In the genomic region with DNA sequence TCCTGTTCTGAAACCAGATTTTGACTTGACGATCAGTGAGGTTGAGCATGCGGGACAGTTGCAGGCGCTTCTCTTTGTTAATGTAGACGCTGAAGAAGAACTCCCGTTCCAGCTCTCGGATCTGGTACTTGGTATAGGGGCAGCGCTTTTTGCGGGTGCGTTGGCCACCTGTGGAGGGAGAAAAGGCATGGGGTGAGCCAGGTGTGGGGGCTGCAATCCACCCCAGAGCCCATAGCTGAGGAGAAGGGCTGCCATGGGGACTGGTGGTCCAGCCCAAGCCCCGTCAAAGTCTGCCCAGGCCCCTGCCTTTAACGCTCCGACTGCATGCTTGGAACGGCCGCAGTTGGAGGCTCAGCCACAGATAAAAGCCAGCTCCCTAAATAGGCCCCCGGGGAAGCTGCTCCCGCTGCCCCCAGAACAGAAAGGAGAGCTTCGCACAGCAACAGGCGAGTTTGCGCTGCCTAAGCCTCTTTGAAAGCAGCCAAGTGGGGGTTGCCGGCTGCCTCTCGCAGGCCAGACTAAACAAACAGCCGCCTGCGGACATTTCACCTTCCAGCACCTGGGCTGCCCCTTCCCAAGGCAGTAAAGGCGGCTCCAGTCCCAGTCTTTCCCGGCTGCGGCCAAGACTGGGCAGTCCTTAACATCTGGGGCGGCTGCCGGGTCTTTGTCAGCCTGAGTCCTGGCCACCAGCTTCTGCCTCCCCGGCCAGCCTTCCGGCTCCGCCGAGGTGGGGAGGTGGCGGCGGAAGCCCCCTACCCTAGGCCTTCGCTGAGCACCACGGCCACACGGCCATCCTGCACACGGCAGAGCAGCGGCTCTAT, we compare ENCODE assay signal across 10 cellular contexts. TPM values are rescaled to one million over a fixed set of nuclear protein-coding genes. Genes with fewer than 3 reads are reported as not detected.
DNase-seq lines count a peak whose midpoint lies in the region; TF ChIP-seq lines count a peak whose summit lies in the region.
"Had no signal": no experiment of that assay in that cellular context is flagged by ENCODE, and none has a peak within 500 bp of the region (broad histone marks: within the 10 kb centered on the region; RNA-seq: fewer than 3 reads in every experiment).

No MANE protein-coding gene starts in this region.

- peak overlapping the region; percentile 60 for H3K4me3 ChIP-seq in smooth muscle cell

- H3K9me3 ChIP-seq in smooth muscle cell (replicated peaks; ENCODE audit: low read depth): no peaks in the 10 kb centered on the region

- peaks cover 9% of the 10 kb centered on the region for H3F3A ChIP-seq in smooth muscle cell (ENCODE audit: low read depth)

- no peaks in the 10 kb centered on the region for H3K36me3 Mint-ChIP-seq in progenitor cell of endocrine pancreas (ENCODE audit: insufficient read depth)

- H3K4me3 Mint-ChIP-seq in progenitor cell of endocrine pancreas (ENCODE audit: low read depth): no peak overlapping the region

- no peaks in the 10 kb centered on the region for H3K27me3 ChIP-seq in smooth muscle cell (ENCODE audit: low read depth)

- TF ChIP-seq CTCF in smooth muscle cell (IDR thresholded peaks at IDR 0.05; ENCODE audit: borderline replicate concordance, insufficient read depth, poor library complexity, severe bottlenecking) (no peak), progenitor cell of endocrine pancreas (IDR thresholded peaks at IDR 0.05; ENCODE audit: unreplicated experiment) (no peak)

- peak; percentile 7 for DNase-seq in activated CD4-positive, alpha-beta T cell treated with anti-CD3 and anti-CD28 coated beads for 1 hour
- DNase-seq in activated CD4-positive, alpha-beta T cell treated with anti-CD3 and anti-CD28 coated beads for 4 hours: no peak
- peak; percentile 66 for DNase-seq in NCI-H748 (lab: John Stamatoyannopoulos, UW; ENCODE audit: unreplicated experiment)
- DNase-seq in iPS-NIHi11 (ENCODE audit: low spot score): peak; percentile 72
- DNase-seq in smooth muscle cell (lab: John Stamatoyannopoulos, UW; ENCODE audit: unreplicated experiment): no peak
- DNase-seq in SKM-1 (lab: John Stamatoyannopoulos, UW; ENCODE audit: unreplicated experiment): no peak
- no peak for DNase-seq in mucosa of gallbladder (ENCODE audit: low spot score)
- DNase-seq in progenitor cell of endocrine pancreas (ENCODE audit: low spot score, unreplicated experiment): no peak

- H3K9ac ChIP-seq in smooth muscle cell (ENCODE audit: low read depth): peak overlapping the region; percentile 69
- H3K9ac ChIP-seq: BLaER1 treated with 17β-estradiol and CSF1 and Interleukin-3, amounts not matched to agents 10 nM and 100 nM had no signal

- H3K4me2 ChIP-seq in smooth muscle cell: peak overlapping the region; percentile 89

- no peaks in the 10 kb centered on the region for H3K36me3 ChIP-seq in smooth muscle cell (ENCODE audit: low read depth)
- H3K36me3 ChIP-seq: BLaER1 treated with 17β-estradiol and CSF1 and Interleukin-3, amounts not matched to agents 10 nM and 100 nM had no signal

- H3K4me1 Mint-ChIP-seq in progenitor cell of endocrine pancreas (ENCODE audit: low read depth): peaks cover 9% of the 10 kb centered on the region

- H3K79me2 ChIP-seq in smooth muscle cell (ENCODE audit: low read depth): peaks cover 80% of the 10 kb centered on the region

- 4% methylated on average over 39 of the region's 39 CpGs for WGBS in smooth muscle cell (ENCODE audit: low lambda C conversion rate)

- H3K9me3 Mint-ChIP-seq in progenitor cell of endocrine pancreas (ENCODE audit: low read depth): no peaks in the 10 kb centered on the region

- peak overlapping the region; percentile 69 for H3K27ac ChIP-seq in smooth muscle cell (ENCODE audit: low read depth)
- H3K27ac ChIP-seq: BLaER1 treated with 17β-estradiol and CSF1 and Interleukin-3, amounts not matched to agents 10 nM and 100 nM had no signal

- H4K20me1 ChIP-seq in smooth muscle cell (ENCODE audit: low read depth): peaks cover 10% of the 10 kb centered on the region

- no peak overlapping the region for H3K27ac Mint-ChIP-seq in progenitor cell of endocrine pancreas

- peaks cover 12% of the 10 kb centered on the region for H3K4me1 ChIP-seq in smooth muscle cell (ENCODE audit: low read depth)

- peaks cover 99% of the 10 kb centered on the region for H3K27me3 Mint-ChIP-seq in progenitor cell of endocrine pancreas

- no peak overlapping the region for H2AFZ ChIP-seq in smooth muscle cell (ENCODE audit: low read depth)

RNA-seq across cellular contexts. Expression of gene HOXA11, which starts 2.0 kb away (rescaled TPM):
- total RNA-seq in smooth muscle cell (18.2 and 20.3 TPM in 2 replicates), mucosa of gallbladder (not detected), progenitor cell of endocrine pancreas (not detected in 2 replicates)
- polyA plus RNA-seq in smooth muscle cell: 25.2 and 27.7 TPM in 2 replicates
- total RNA-seq: activated CD8-positive, alpha-beta memory T cell treated with anti-CD3 and anti-CD28 coated beads for 36 hours had no signal

RNA-seq across cellular contexts. Expression of gene HOXA10, which starts 9.0 kb away (rescaled TPM):
- 35.7 and 53.6 TPM in 2 replicates for total RNA-seq in smooth muscle cell
- polyA plus RNA-seq in smooth muscle cell: 37.6 and 39.4 TPM in 2 replicates
- 0.12 TPM for total RNA-seq in mucosa of gallbladder
- total RNA-seq in progenitor cell of endocrine pancreas: not detected in 2 replicates

RNA-seq across cellular contexts. Expression of gene HOXA13, which starts 16.8 kb away (rescaled TPM):
- total RNA-seq in smooth muscle cell (14.2 and 21.6 TPM in 2 replicates), mucosa of gallbladder (0.06 TPM), progenitor cell of endocrine pancreas (not detected in 2 replicates)
- 6.2 and 10.0 TPM in 2 replicates for polyA plus RNA-seq in smooth muscle cell
- total RNA-seq: activated CD8-positive, alpha-beta memory T cell treated with anti-CD3 and anti-CD28 coated beads for 36 hours had no signal

RNA-seq across cellular contexts. Expression of gene HOXA9, which starts 17.7 kb away (rescaled TPM):
- total RNA-seq in smooth muscle cell (22.9 and 35.8 TPM in 2 replicates), mucosa of gallbladder (0.17 TPM), progenitor cell of endocrine pancreas (not detected in 2 replicates)
- 12.6 and 19.2 TPM in 2 replicates for polyA plus RNA-seq in smooth muscle cell
- total RNA-seq: activated CD8-positive, alpha-beta memory T cell treated with anti-CD3 and anti-CD28 coated beads for 36 hours had no signal

RNA-seq across cellular contexts. Expression of gene HOXA7, which starts 26.6 kb away (rescaled TPM):
- total RNA-seq in smooth muscle cell (0.72 TPM in 1 of 2 replicates, not detected in the other), mucosa of gallbladder (not detected), progenitor cell of endocrine pancreas (1.4 and 1.5 TPM in 2 replicates)
- polyA plus RNA-seq in smooth muscle cell: 1.2 and 1.6 TPM in 2 replicates
- total RNA-seq: activated CD8-positive, alpha-beta memory T cell treated with anti-CD3 and anti-CD28 coated beads for 36 hours had no signal

Comparison
In these comparisons a context has a peak if more than half of its experiments do, and no peak if none do; other contexts are left out.
1. DNase-seq: peak in activated CD4-positive, alpha-beta T cell treated with anti-CD3 and anti-CD28 coated beads for 1 hour (single experiment), NCI-H748 (single experiment) and iPS-NIHi11 (single experiment); none in activated CD4-positive, alpha-beta T cell treated with anti-CD3 and anti-CD28 coated beads for 4 hours (0 of 2), smooth muscle cell (single experiment), SKM-1 (single experiment), mucosa of gallbladder (single experiment) and progenitor cell of endocrine pancreas (single experiment).
2. RNA of gene HOXA11, which starts 2.0 kb away (total RNA-seq): 18.2 to 20.3 TPM in smooth muscle cell; not detected in progenitor cell of endocrine pancreas and not detected in mucosa of gallbladder (single experiment); every median in the first group is over 10 times any median in the second.
3. RNA of gene HOXA10, which starts 9.0 kb away (total RNA-seq): 35.7 to 53.6 TPM in smooth muscle cell; 0.12 TPM in mucosa of gallbladder (single experiment) and not detected in progenitor cell of endocrine pancreas; every median in the first group is over 10 times any median in the second.
4. RNA of gene HOXA13, which starts 16.8 kb away (total RNA-seq): 14.2 to 21.6 TPM in smooth muscle cell; 0.06 TPM in mucosa of gallbladder (single experiment) and not detected in progenitor cell of endocrine pancreas; every median in the first group is over 10 times any median in the second.